In genomic region chr16:16519395-16519794, GRCh38 we compare ENCODE assay signal across 3 cellular contexts.
DNase-seq lines count a peak whose midpoint lies in the region; ATAC-seq and TF ChIP-seq lines count a peak whose summit lies in the region.
"Not testable (repeated sequence)": the region's sequence is repeated elsewhere in the genome, so short reads cannot be mapped to it uniquely, and the experiment has no call there.

No MANE protein-coding gene starts in this region.

- H3K36me3 ChIP-seq in mucosa of descending colon (ENCODE audit: low read depth): not testable (repeated sequence)

- peak; percentile 88 for ATAC-seq in esophagus mucosa
- ATAC-seq in left colon: peak; percentile 91
- ATAC-seq in mucosa of descending colon: peak; percentile 90

- not testable (repeated sequence) for H3K9me3 ChIP-seq in mucosa of descending colon

- DNase-seq in left colon, mucosa of descending colon: not testable (repeated sequence)

- TF ChIP-seq CTCF in mucosa of descending colon (IDR thresholded peaks at IDR 0.05): not testable (repeated sequence)

- H3K4me1 ChIP-seq in mucosa of descending colon (ENCODE audit: low read depth): not testable (repeated sequence)

- not testable (repeated sequence) for H3K4me3 ChIP-seq in mucosa of descending colon

- intact Hi-C loops in left colon (cut with DNase I, micrococcal nuclease); mucosa of descending colon (cut with DNase I, micrococcal nuclease): not testable (repeated sequence)
